1 cellular context compared by ENCODE assay signal in the genomic region with DNA sequence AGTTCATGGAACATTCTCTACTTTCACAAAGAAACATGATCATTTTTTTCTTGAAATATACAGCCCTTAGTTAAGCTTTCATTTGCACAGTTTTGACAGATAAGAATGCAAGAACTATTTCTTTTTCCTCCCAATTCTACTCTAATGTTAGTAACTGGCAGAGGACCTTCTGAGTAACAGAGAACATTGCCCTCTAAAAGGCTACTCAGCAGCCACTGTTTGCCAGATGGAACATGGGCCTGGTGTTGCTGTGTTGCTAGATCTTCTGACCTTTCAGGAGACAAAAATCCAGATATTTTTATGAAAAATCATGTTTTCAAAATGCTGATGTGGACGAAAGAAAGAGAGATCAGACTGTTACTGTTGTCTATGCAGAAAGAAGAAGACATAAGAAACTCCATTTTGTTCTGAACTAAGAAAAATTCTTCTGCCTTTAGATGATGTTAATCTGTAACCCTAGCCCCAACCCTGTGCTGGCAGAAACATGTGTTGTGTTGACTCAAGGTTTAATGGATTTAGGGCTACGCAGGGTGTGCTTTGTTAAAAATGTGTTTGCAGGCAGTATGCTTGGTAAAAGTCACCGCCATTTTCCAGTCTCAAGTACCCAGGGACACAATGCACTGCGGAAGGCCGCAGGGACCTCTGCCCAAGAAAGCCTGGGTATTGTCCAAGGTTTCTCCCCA.
TF ChIP-seq lines count a peak whose summit lies in the region.

No MANE protein-coding gene starts in this region.

TF ChIP-seq in HepG2, 621 proteins besides CTCF, POLR2A, EP300 and RAD21 (continued from another document and continues in another):
- TF ChIP-seq, protein P1, sequence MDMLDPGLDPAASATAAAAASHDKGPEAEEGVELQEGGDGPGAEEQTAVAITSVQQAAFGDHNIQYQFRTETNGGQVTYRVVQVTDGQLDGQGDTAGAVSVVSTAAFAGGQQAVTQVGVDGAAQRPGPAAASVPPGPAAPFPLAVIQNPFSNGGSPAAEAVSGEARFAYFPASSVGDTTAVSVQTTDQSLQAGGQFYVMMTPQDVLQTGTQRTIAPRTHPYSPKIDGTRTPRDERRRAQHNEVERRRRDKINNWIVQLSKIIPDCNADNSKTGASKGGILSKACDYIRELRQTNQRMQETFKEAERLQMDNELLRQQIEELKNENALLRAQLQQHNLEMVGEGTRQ (IDR thresholded peaks at IDR 0.05; ENCODE audit: low read depth, low read length): no peak
- TF ChIP-seq, protein P1 (CRISPR knock-in tag; IDR thresholded peaks at IDR 0.05; ENCODE audit: borderline replicate concordance): no peak
- TF ChIP-seq MED1 (CRISPR knock-in tag; IDR thresholded peaks at IDR 0.05): peak; percentile 35
- no peak for TF ChIP-seq THRA (CRISPR knock-in tag; IDR thresholded peaks at IDR 0.05; ENCODE audit: borderline replicate concordance)
- TF ChIP-seq BORCS8-MEF2B (CRISPR knock-in tag; IDR thresholded peaks at IDR 0.05): 0 out of 2 replicates have a peak, but pooled peaks have one; percentile 40
- TF ChIP-seq ZNF350 (CRISPR knock-in tag; IDR thresholded peaks at IDR 0.05; ENCODE audit: borderline replicate concordance, low read depth): no peak
- no peak for TF ChIP-seq NONO (IDR thresholded peaks at IDR 0.05)
- no peak for TF ChIP-seq NONO (CRISPR knock-in tag; conservative IDR thresholded peaks at IDR 0.05)
- 0 out of 2 replicates have a peak, but pooled peaks have one; percentile 18 for TF ChIP-seq GATAD2A (CRISPR knock-in tag; IDR thresholded peaks at IDR 0.05)
- no peak for TF ChIP-seq NFATC3 (CRISPR knock-in tag; IDR thresholded peaks at IDR 0.05)
- no peak for TF ChIP-seq ZIK1 (CRISPR knock-in tag; IDR thresholded peaks at IDR 0.05; ENCODE audit: borderline replicate concordance, low read depth)
- peak; percentile 65; the same call in 1 of the 2 replicates for TF ChIP-seq REPIN1 (CRISPR knock-in tag; IDR thresholded peaks at IDR 0.05; ENCODE audit: borderline replicate concordance, low read depth)
- TF ChIP-seq FOXA1 (IDR thresholded peaks at IDR 0.05): no peak
- peak; percentile 75 for TF ChIP-seq FOXA1 (CRISPR knock-in tag; IDR thresholded peaks at IDR 0.05)
- 0 out of 2 replicates have a peak, but pooled peaks have one; percentile 26 for TF ChIP-seq ZFP91 (CRISPR knock-in tag; IDR thresholded peaks at IDR 0.05; ENCODE audit: borderline replicate concordance)
- TF ChIP-seq KDM3A (CRISPR knock-in tag; IDR thresholded peaks at IDR 0.05; ENCODE audit: low read depth): no peak
- no peak for TF ChIP-seq PHF5A (CRISPR knock-in tag; IDR thresholded peaks at IDR 0.05; ENCODE audit: low read depth, unreplicated experiment)
- no peak for TF ChIP-seq NFE2 (CRISPR knock-in tag; IDR thresholded peaks at IDR 0.05)
- 0 out of 2 replicates have a peak, but pooled peaks have one; percentile 12 for TF ChIP-seq ZNF644 (CRISPR knock-in tag; IDR thresholded peaks at IDR 0.05; ENCODE audit: low read depth)
- TF ChIP-seq ZNF143 (CRISPR knock-in tag; IDR thresholded peaks at IDR 0.05): no peak
- no peak for TF ChIP-seq TRIM24 (CRISPR knock-in tag; IDR thresholded peaks at IDR 0.05)
- TF ChIP-seq, protein P2, sequence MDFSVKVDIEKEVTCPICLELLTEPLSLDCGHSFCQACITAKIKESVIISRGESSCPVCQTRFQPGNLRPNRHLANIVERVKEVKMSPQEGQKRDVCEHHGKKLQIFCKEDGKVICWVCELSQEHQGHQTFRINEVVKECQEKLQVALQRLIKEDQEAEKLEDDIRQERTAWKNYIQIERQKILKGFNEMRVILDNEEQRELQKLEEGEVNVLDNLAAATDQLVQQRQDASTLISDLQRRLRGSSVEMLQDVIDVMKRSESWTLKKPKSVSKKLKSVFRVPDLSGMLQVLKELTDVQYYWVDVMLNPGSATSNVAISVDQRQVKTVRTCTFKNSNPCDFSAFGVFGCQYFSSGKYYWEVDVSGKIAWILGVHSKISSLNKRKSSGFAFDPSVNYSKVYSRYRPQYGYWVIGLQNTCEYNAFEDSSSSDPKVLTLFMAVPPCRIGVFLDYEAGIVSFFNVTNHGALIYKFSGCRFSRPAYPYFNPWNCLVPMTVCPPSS (IDR thresholded peaks at IDR 0.05): no peak
- TF ChIP-seq, protein P3, sequence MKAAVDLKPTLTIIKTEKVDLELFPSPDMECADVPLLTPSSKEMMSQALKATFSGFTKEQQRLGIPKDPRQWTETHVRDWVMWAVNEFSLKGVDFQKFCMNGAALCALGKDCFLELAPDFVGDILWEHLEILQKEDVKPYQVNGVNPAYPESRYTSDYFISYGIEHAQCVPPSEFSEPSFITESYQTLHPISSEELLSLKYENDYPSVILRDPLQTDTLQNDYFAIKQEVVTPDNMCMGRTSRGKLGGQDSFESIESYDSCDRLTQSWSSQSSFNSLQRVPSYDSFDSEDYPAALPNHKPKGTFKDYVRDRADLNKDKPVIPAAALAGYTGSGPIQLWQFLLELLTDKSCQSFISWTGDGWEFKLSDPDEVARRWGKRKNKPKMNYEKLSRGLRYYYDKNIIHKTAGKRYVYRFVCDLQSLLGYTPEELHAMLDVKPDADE (CRISPR knock-in tag; IDR thresholded peaks at IDR 0.05): no peak
- TF ChIP-seq, protein P4, sequence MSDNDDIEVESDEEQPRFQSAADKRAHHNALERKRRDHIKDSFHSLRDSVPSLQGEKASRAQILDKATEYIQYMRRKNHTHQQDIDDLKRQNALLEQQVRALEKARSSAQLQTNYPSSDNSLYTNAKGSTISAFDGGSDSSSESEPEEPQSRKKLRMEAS (IDR thresholded peaks at IDR 0.05): peak; percentile 29
- peak; percentile 47; the same call in 1 of the 2 replicates for TF ChIP-seq HNF1A (IDR thresholded peaks at IDR 0.05; ENCODE audit: low read depth)
- TF ChIP-seq HNF1A (CRISPR knock-in tag; IDR thresholded peaks at IDR 0.05; ENCODE audit: borderline replicate concordance): peak; percentile 56; the same call in 1 of the 2 replicates
- TF ChIP-seq SAP130 (CRISPR knock-in tag; IDR thresholded peaks at IDR 0.05; ENCODE audit: low read depth): peak; percentile 67
- no peak for TF ChIP-seq KDM4B (CRISPR knock-in tag; IDR thresholded peaks at IDR 0.05)
- TF ChIP-seq ZNF256 (CRISPR knock-in tag; conservative IDR thresholded peaks at IDR 0.05): no peak
- no peak for TF ChIP-seq ZSCAN22 (CRISPR knock-in tag; IDR thresholded peaks at IDR 0.05)
- TF ChIP-seq, protein P5, sequence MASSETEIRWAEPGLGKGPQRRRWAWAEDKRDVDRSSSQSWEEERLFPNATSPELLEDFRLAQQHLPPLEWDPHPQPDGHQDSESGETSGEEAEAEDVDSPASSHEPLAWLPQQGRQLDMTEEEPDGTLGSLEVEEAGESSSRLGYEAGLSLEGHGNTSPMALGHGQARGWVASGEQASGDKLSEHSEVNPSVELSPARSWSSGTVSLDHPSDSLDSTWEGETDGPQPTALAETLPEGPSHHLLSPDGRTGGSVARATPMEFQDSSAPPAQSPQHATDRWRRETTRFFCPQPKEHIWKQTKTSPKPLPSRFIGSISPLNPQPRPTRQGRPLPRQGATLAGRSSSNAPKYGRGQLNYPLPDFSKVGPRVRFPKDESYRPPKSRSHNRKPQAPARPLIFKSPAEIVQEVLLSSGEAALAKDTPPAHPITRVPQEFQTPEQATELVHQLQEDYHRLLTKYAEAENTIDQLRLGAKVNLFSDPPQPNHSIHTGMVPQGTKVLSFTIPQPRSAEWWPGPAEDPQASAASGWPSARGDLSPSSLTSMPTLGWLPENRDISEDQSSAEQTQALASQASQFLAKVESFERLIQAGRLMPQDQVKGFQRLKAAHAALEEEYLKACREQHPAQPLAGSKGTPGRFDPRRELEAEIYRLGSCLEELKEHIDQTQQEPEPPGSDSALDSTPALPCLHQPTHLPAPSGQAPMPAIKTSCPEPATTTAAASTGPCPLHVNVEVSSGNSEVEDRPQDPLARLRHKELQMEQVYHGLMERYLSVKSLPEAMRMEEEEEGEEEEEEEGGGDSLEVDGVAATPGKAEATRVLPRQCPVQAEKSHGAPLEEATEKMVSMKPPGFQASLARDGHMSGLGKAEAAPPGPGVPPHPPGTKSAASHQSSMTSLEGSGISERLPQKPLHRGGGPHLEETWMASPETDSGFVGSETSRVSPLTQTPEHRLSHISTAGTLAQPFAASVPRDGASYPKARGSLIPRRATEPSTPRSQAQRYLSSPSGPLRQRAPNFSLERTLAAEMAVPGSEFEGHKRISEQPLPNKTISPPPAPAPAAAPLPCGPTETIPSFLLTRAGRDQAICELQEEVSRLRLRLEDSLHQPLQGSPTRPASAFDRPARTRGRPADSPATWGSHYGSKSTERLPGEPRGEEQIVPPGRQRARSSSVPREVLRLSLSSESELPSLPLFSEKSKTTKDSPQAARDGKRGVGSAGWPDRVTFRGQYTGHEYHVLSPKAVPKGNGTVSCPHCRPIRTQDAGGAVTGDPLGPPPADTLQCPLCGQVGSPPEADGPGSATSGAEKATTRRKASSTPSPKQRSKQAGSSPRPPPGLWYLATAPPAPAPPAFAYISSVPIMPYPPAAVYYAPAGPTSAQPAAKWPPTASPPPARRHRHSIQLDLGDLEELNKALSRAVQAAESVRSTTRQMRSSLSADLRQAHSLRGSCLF (CRISPR knock-in tag; IDR thresholded peaks at IDR 0.05; ENCODE audit: borderline replicate concordance): no peak
- TF ChIP-seq TBL1XR1 (IDR thresholded peaks at IDR 0.05; ENCODE audit: borderline replicate concordance, low read length, partially characterized antibody): no peak
- TF ChIP-seq, protein P6, sequence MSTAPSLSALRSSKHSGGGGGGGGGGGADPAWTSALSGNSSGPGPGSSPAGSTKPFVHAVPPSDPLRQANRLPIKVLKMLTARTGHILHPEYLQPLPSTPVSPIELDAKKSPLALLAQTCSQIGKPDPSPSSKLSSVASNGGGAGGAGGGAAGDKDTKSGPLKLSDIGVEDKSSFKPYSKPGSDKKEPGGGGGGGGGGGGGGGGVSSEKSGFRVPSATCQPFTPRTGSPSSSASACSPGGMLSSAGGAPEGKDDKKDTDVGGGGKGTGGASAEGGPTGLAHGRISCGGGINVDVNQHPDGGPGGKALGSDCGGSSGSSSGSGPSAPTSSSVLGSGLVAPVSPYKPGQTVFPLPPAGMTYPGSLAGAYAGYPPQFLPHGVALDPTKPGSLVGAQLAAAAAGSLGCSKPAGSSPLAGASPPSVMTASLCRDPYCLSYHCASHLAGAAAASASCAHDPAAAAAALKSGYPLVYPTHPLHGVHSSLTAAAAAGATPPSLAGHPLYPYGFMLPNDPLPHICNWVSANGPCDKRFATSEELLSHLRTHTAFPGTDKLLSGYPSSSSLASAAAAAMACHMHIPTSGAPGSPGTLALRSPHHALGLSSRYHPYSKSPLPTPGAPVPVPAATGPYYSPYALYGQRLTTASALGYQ (CRISPR knock-in tag; IDR thresholded peaks at IDR 0.05): no peak; the same call in 1 of the 2 replicates
- TF ChIP-seq NR2F6 (IDR thresholded peaks at IDR 0.05): no peak
- peak; percentile 20; the same call in 1 of the 2 replicates for TF ChIP-seq NR2F6 (CRISPR knock-in tag; IDR thresholded peaks at IDR 0.05)
- TF ChIP-seq ZFP1 (CRISPR knock-in tag; IDR thresholded peaks at IDR 0.05): no peak
